1 cellular context compared by ENCODE assay signal in genomic region chr2:232444409-232445148, GRCh38.
TF ChIP-seq lines count a peak whose summit lies in the region.

No MANE protein-coding gene starts in this region.

TF ChIP-seq in HepG2, 621 proteins besides CTCF, POLR2A, EP300 and RAD21 (continued from another document and continues in another):
- TF ChIP-seq HNRNPH1 (optimal IDR thresholded peaks at IDR 0.05; ENCODE audit: low read depth, low read length) (no peak), STAT6 (CRISPR knock-in tag; IDR thresholded peaks at IDR 0.05; ENCODE audit: borderline replicate concordance) (no peak), ZNF710 (CRISPR knock-in tag; IDR thresholded peaks at IDR 0.05; ENCODE audit: borderline replicate concordance) (0 out of 2 replicates have a peak, but pooled peaks have one; percentile 51), ZNF124 (CRISPR knock-in tag; IDR thresholded peaks at IDR 0.05) (no peak), USF2 (IDR thresholded peaks at IDR 0.05; ENCODE audit: low read depth, low read length) (no peak), USF2 (CRISPR knock-in tag; IDR thresholded peaks at IDR 0.05; ENCODE audit: borderline replicate concordance) (no peak), BCL6 (CRISPR knock-in tag; IDR thresholded peaks at IDR 0.05) (no peak), SMARCE1 (IDR thresholded peaks at IDR 0.05; ENCODE audit: borderline replicate concordance) (no peak), KMT2B (CRISPR knock-in tag; IDR thresholded peaks at IDR 0.05) (no peak), KDM1A (CRISPR knock-in tag; IDR thresholded peaks at IDR 0.05) (peak; percentile 52; the same call in 1 of the 2 replicates), ATF6 (CRISPR knock-in tag; conservative IDR thresholded peaks at IDR 0.05) (no peak), ZNF75D (CRISPR knock-in tag; IDR thresholded peaks at IDR 0.05; ENCODE audit: borderline replicate concordance) (no peak), SIN3B (IDR thresholded peaks at IDR 0.05; ENCODE audit: low read length) (no peak), NFKBIZ (CRISPR knock-in tag; IDR thresholded peaks at IDR 0.05) (no peak), ZNF576 (CRISPR knock-in tag; IDR thresholded peaks at IDR 0.05) (no peak), ZFP36 (IDR thresholded peaks at IDR 0.05; ENCODE audit: borderline replicate concordance, low read depth, low read length, partially characterized antibody) (peak; percentile 68), AHR (CRISPR knock-in tag; IDR thresholded peaks at IDR 0.05) (no peak), CREM (IDR thresholded peaks at IDR 0.05) (no peak), CREM (CRISPR knock-in tag; IDR thresholded peaks at IDR 0.05) (no peak), LRRFIP1 (CRISPR knock-in tag; conservative IDR thresholded peaks at IDR 0.05) (no peak), ZNF253 (CRISPR knock-in tag; IDR thresholded peaks at IDR 0.05; ENCODE audit: borderline replicate concordance) (no peak), MAF1 (CRISPR knock-in tag; IDR thresholded peaks at IDR 0.05; ENCODE audit: borderline replicate concordance) (no peak), FIP1L1 (IDR thresholded peaks at IDR 0.05; ENCODE audit: borderline replicate concordance, insufficient read depth, low read depth, low read length) (no peak), MLX (CRISPR knock-in tag; IDR thresholded peaks at IDR 0.05) (no peak), PHF5A (CRISPR knock-in tag; IDR thresholded peaks at IDR 0.05; ENCODE audit: low read depth, unreplicated experiment) (no peak), ZNF430 (CRISPR knock-in tag; IDR thresholded peaks at IDR 0.05) (no peak)
- TF ChIP-seq, protein P1, sequence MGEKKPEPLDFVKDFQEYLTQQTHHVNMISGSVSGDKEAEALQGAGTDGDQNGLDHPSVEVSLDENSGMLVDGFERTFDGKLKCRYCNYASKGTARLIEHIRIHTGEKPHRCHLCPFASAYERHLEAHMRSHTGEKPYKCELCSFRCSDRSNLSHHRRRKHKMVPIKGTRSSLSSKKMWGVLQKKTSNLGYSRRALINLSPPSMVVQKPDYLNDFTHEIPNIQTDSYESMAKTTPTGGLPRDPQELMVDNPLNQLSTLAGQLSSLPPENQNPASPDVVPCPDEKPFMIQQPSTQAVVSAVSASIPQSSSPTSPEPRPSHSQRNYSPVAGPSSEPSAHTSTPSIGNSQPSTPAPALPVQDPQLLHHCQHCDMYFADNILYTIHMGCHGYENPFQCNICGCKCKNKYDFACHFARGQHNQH (CRISPR knock-in tag; IDR thresholded peaks at IDR 0.05): no peak
- TF ChIP-seq, protein P2, sequence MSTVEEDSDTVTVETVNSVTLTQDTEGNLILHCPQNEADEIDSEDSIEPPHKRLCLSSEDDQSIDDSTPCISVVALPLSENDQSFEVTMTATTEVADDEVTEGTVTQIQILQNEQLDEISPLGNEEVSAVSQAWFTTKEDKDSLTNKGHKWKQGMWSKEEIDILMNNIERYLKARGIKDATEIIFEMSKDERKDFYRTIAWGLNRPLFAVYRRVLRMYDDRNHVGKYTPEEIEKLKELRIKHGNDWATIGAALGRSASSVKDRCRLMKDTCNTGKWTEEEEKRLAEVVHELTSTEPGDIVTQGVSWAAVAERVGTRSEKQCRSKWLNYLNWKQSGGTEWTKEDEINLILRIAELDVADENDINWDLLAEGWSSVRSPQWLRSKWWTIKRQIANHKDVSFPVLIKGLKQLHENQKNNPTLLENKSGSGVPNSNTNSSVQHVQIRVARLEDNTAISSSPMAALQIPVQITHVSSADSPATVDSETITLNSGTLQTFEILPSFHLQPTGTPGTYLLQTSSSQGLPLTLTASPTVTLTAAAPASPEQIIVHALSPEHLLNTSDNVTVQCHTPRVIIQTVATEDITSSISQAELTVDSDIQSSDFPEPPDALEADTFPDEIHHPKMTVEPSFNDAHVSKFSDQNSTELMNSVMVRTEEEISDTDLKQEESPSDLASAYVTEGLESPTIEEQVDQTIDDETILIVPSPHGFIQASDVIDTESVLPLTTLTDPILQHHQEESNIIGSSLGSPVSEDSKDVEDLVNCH (CRISPR knock-in tag; IDR thresholded peaks at IDR 0.05): no peak
- TF ChIP-seq, protein P3, sequence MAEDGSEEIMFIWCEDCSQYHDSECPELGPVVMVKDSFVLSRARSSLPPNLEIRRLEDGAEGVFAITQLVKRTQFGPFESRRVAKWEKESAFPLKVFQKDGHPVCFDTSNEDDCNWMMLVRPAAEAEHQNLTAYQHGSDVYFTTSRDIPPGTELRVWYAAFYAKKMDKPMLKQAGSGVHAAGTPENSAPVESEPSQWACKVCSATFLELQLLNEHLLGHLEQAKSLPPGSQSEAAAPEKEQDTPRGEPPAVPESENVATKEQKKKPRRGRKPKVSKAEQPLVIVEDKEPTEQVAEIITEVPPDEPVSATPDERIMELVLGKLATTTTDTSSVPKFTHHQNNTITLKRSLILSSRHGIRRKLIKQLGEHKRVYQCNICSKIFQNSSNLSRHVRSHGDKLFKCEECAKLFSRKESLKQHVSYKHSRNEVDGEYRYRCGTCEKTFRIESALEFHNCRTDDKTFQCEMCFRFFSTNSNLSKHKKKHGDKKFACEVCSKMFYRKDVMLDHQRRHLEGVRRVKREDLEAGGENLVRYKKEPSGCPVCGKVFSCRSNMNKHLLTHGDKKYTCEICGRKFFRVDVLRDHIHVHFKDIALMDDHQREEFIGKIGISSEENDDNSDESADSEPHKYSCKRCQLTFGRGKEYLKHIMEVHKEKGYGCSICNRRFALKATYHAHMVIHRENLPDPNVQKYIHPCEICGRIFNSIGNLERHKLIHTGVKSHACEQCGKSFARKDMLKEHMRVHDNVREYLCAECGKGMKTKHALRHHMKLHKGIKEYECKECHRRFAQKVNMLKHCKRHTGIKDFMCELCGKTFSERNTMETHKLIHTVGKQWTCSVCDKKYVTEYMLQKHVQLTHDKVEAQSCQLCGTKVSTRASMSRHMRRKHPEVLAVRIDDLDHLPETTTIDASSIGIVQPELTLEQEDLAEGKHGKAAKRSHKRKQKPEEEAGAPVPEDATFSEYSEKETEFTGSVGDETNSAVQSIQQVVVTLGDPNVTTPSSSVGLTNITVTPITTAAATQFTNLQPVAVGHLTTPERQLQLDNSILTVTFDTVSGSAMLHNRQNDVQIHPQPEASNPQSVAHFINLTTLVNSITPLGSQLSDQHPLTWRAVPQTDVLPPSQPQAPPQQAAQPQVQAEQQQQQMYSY (CRISPR knock-in tag; IDR thresholded peaks at IDR 0.05): no peak
